ENCODE assay signal across 22 cellular contexts in the genomic region with DNA sequence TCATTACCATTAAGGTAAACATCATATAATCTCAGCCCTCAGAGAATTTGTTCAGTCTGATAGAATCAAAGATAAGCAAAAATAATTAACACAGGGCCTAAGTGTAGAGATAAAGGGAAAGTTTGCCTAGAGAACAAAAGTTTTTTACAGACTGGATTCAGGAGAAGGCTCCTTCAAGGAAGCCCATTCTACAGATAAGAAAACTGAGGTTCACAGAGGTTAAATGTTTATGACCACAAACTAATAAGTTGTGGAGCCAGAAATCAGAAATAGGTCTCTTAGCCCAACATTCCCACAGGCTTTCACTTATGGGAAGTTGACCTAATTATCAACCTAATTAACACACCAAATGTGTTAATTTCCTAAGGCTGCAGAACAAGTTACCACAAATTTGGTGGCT.
"Had no signal": no experiment of that assay in that cellular context is flagged by ENCODE, and none has a peak within 500 bp of the region (broad histone marks: within the 10 kb centered on the region; RNA-seq: fewer than 3 reads in every experiment).

No MANE protein-coding gene starts in this region.

- H3K27me3 ChIP-seq: MG63 had no signal

- H3K27me3 Mint-ChIP-seq: IgD-negative memory B cell, T-cell had no signal

- H3K4me3 ChIP-seq: MG63 had no signal

- H3K4me3 Mint-ChIP-seq: T-cell; T-helper 1 cell treated with Interleukin-12 subunit alpha and Interleukin-12 subunit beta and Interleukin-4 antibody, amounts not matched to agents 30 μg/mL and 1 μg/mL, for 36 hours had no signal

- H3K9me3 Mint-ChIP-seq: IgD-negative memory B cell; T-cell; T-helper 1 cell treated with Interleukin-12 subunit alpha and Interleukin-12 subunit beta and Interleukin-4 antibody, amounts not matched to agents 30 μg/mL and 1 μg/mL, for 36 hours had no signal

- H3K27ac Mint-ChIP-seq: IgD-negative memory B cell; T-cell; T-helper 1 cell treated with Interleukin-12 subunit alpha and Interleukin-12 subunit beta and Interleukin-4 antibody, amounts not matched to agents 30 μg/mL and 1 μg/mL, for 36 hours had no signal

- DNase-seq: KBM-7; MG63; NCI-H1092 treated with DMSO at 0.1 percent for 48 hours; NCI-H1436 treated with DMSO at 0.1 percent for 48 hours; NCI-H187; NCI-H2029; NCI-H2081 treated with DMSO at 0.1 percent for 48 hours; NCI-H2171; NCI-H226; NCI-H510A; NCI-H524 treated with DMSO at 0.1 percent for 48 hours; NCI-H774; NK-92 treated with Interleukin-12 subunit alpha and Interleukin-12 subunit beta, amount 100 ng/mL, for 24 hours; PC-3; SHP77; SK-N-SH; SW 1271; T-cell had no signal

- H3K9ac ChIP-seq: SK-N-SH had no signal

- H3K9me3 ChIP-seq: MG63, SK-N-SH had no signal

- H3K27ac ChIP-seq: RWPE1 had no signal

- H3K4me1 Mint-ChIP-seq: T-cell had no signal

- H3K36me3 ChIP-seq: MG63 had no signal

- ATAC-seq: Panc1, PC-3, T-cell had no signal

- H3K9me2 ChIP-seq: SK-N-SH had no signal

- H3K4me2 ChIP-seq: SK-N-SH had no signal
